Comparison of ENCODE assay signal across 8 cellular contexts in the genomic region with DNA sequence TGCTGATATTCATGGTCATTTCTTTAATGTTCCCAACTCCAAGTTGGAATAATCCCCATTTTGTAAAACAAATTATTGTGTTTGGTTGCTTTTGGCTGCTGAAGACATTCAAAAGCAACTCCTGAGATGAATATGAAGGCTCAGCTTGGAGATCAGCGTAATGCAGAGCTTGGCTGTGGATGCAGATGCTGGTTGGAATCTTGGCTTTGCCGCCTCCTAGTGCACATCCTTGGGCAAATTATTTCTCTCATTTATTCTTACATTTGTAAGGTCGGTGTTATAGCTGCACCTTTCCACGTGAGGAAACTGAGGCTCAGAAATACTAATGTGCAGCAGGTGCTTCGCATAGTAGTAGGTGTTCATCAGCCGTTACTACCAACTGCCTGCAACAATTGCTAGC.
DNase-seq lines count a peak whose midpoint lies in the region; ATAC-seq and TF ChIP-seq lines count a peak whose summit lies in the region.
"Not testable (repeated sequence)": the region's sequence is repeated elsewhere in the genome, so short reads cannot be mapped to it uniquely, and the experiment has no call there.

No MANE protein-coding gene starts in this region.

- not testable (repeated sequence) for H3K36me3 Mint-ChIP-seq in brain; glutamatergic neuron (ENCODE audit: unreplicated experiment); nephron (ENCODE audit: low read depth); type B pancreatic cell

- not testable (repeated sequence) for H3K9ac ChIP-seq in PC-3 (ENCODE audit: low read length)

- H3F3A ChIP-seq in PC-3 (ENCODE audit: low read length, unreplicated experiment): not testable (repeated sequence)

- H3K27ac Mint-ChIP-seq in brain; glutamatergic neuron (ENCODE audit: unreplicated experiment); nephron; type B pancreatic cell: not testable (repeated sequence)

- intact Hi-C loops in PC-3 (cut with micrococcal nuclease): not testable (repeated sequence)

- ATAC-seq in PC-3: peak; percentile 35; the same call in 1 of the 2 replicates

- not testable (repeated sequence) for H3K36me3 ChIP-seq in PC-3 (ENCODE audit: low read depth, low read length)

- not testable (repeated sequence) for H3K9me3 ChIP-seq in PC-3 (ENCODE audit: low read length)

- H3K9me2 ChIP-seq in PC-3 (replicated peaks; ENCODE audit: low read length): not testable (repeated sequence)

- TF ChIP-seq CTCF in PC-3 (conservative IDR thresholded peaks at IDR 0.05; ENCODE audit: low read depth, low read length); glutamatergic neuron (IDR thresholded peaks at IDR 0.05; ENCODE audit: partially characterized antibody, unreplicated experiment): not testable (repeated sequence)
- peak in 1 of 2 experiments; percentile 44 for TF ChIP-seq CTCF in brain (conservative IDR thresholded peaks at IDR 0.05)
- TF ChIP-seq CTCF in nephron (IDR thresholded peaks at IDR 0.05; ENCODE audit: unreplicated experiment in 3 of 3): peak in 1 of 3 experiments; percentile 15
- peak; percentile 29 for TF ChIP-seq CTCF in type B pancreatic cell (conservative IDR thresholded peaks at IDR 0.05)

- not testable (repeated sequence) for BruUV-seq in PC-3 (replicated peaks; lab: Mats Ljungman, UMichigan)

- not testable (repeated sequence) for H3K9me3 Mint-ChIP-seq in brain; glutamatergic neuron (ENCODE audit: unreplicated experiment); nephron; type B pancreatic cell

- H4K20me1 ChIP-seq in PC-3 (ENCODE audit: low read length): not testable (repeated sequence)

- not testable (repeated sequence) for H3K4me2 ChIP-seq in PC-3 (ENCODE audit: low read length)

- not testable (repeated sequence) for H2AFZ ChIP-seq in PC-3 (ENCODE audit: low read length)

- not testable (repeated sequence) for H3K27me3 ChIP-seq in PC-3 (ENCODE audit: low read length)

- peak overlapping the region; percentile 62 to 85 (median 81) for H3K4me3 Mint-ChIP-seq in brain
- peak overlapping the region; percentile 61 for H3K4me3 Mint-ChIP-seq in glutamatergic neuron (ENCODE audit: unreplicated experiment)
- peak overlapping the region in 2 of 3 experiments; percentile 59 to 71 for H3K4me3 Mint-ChIP-seq in nephron
- peak overlapping the region; percentile 75 for H3K4me3 Mint-ChIP-seq in type B pancreatic cell

- H3K4me3 ChIP-seq in PC-3 (ENCODE audit: low read length): not testable (repeated sequence)

- DNase-seq in DMS53 (lab: John Stamatoyannopoulos, UW): peak; percentile 37
- DNase-seq in HuH-7.5 (ENCODE audit: low spot score): peak; percentile 2
- peak; percentile 7 for DNase-seq in NCI-H2227 treated with DMSO at 0.1 percent for 48 hours (lab: John Stamatoyannopoulos, UW)
- not testable (repeated sequence) for DNase-seq in PC-3; glutamatergic neuron; type B pancreatic cell (ENCODE audit: extremely low spot score, unreplicated experiment)

- POLR2A ChIA-PET in PC-3 (lab: Charles Lee; ENCODE audit: unreplicated experiment): not testable (repeated sequence)

- not testable (repeated sequence) for H3K4me1 ChIP-seq in PC-3 (ENCODE audit: insufficient read depth, low read length)

- H3K4me1 Mint-ChIP-seq in brain: peaks cover 11% of the 10 kb centered on the region
- not testable (repeated sequence) for H3K4me1 Mint-ChIP-seq in glutamatergic neuron (ENCODE audit: low read depth, unreplicated experiment); nephron; type B pancreatic cell (ENCODE audit: unreplicated experiment)

- not testable (repeated sequence) for H3K79me2 ChIP-seq in PC-3 (ENCODE audit: low read length)

- CTCF ChIA-PET in PC-3 (lab: Charles Lee): not testable (repeated sequence)

- peaks cover 28% of the 10 kb centered on the region for H3K27me3 Mint-ChIP-seq in brain
- H3K27me3 Mint-ChIP-seq in glutamatergic neuron (ENCODE audit: unreplicated experiment): not testable (repeated sequence)
- H3K27me3 Mint-ChIP-seq in nephron (ENCODE audit: low read depth): peaks cover 58% of the 10 kb centered on the region
- H3K27me3 Mint-ChIP-seq in type B pancreatic cell: peaks cover 57% of the 10 kb centered on the region

- H3K27ac ChIP-seq in PC-3 (ENCODE audit: low read length): not testable (repeated sequence)
